Comparison of ENCODE assay signal across 20 cellular contexts in genomic region chr11:11589385-11589890, GRCh38. TPM values are rescaled to one million over a fixed set of nuclear protein-coding genes. Genes with fewer than 3 reads are reported as not detected.
"Had no signal": no experiment of that assay in that cellular context is flagged by ENCODE, and none has a peak within 500 bp of the region (broad histone marks: within the 10 kb centered on the region; RNA-seq: fewer than 3 reads in every experiment).

No MANE protein-coding gene starts in this region.

- DNase-seq: activated B cell treated with CpG ODN at 0.5 μM for 24 hours; activated CD4-positive, alpha-beta T cell treated with anti-CD3 and anti-CD28 coated beads, Interleukin-2, amount 10 ng/mL, durations not matched to agents 24 days and 14 days; activated CD8-positive, alpha-beta memory T cell treated with anti-CD3 and anti-CD28 coated beads for 24 hours; activated naive CD4-positive, alpha-beta T cell treated with Interleukin-2 at 50 U/mL for 16 hours; activated naive CD8-positive, alpha-beta T cell treated with anti-CD3 and anti-CD28 coated beads, Interleukin-2, amount 50 U/mL, for 24 hours; dermis blood vessel endothelial cell; esophagus squamous epithelium; foreskin fibroblast; posterior cingulate gyrus; stimulated activated CD4-positive, alpha-beta T cell treated with anti-CD3 and anti-CD28 coated beads, Interleukin-4, amount 100 ng/mL, for 4 hours; T-helper 17 cell; thyroid gland had no signal

- ATAC-seq: activated naive CD8-positive, alpha-beta T cell treated with anti-CD3 and anti-CD28 coated beads, Interleukin-2, amount 50 U/mL, for 24 hours; left lobe of liver; T-helper 17 cell had no signal

- H3K4me1 Mint-ChIP-seq: activated B cell treated with CpG ODN at 0.5 μM for 24 hours; activated naive CD8-positive, alpha-beta T cell treated with anti-CD3 and anti-CD28 coated beads, Interleukin-2, amount 50 U/mL, for 24 hours; central memory CD8-positive, alpha-beta T cell; memory B cell; T-helper 17 cell had no signal

- H3K4me3 ChIP-seq: esophagus squamous epithelium, right atrium auricular region, skin epidermis, thyroid gland, vagina had no signal

- H3K9me3 Mint-ChIP-seq: activated B cell treated with CpG ODN at 0.5 μM for 24 hours; activated CD4-positive, alpha-beta T cell treated with anti-CD3 and anti-CD28 coated beads, Interleukin-2, amount 10 ng/mL, durations not matched to agents 24 days and 14 days; activated naive CD8-positive, alpha-beta T cell treated with anti-CD3 and anti-CD28 coated beads, Interleukin-2, amount 50 U/mL, for 24 hours; central memory CD8-positive, alpha-beta T cell; memory B cell had no signal

- H3K27me3 ChIP-seq: esophagus squamous epithelium, right atrium auricular region, thyroid gland, vagina had no signal

- H3K27ac Mint-ChIP-seq: activated B cell treated with CpG ODN at 0.5 μM for 24 hours; activated CD4-positive, alpha-beta T cell treated with anti-CD3 and anti-CD28 coated beads, Interleukin-2, amount 10 ng/mL, durations not matched to agents 24 days and 14 days; activated naive CD8-positive, alpha-beta T cell treated with anti-CD3 and anti-CD28 coated beads, Interleukin-2, amount 50 U/mL, for 24 hours; memory B cell; T-helper 17 cell had no signal

- FAIRE-seq: endometrium, islet of Langerhans had no signal

- H3K36me3 Mint-ChIP-seq: memory B cell had no signal

- H3K27ac ChIP-seq: esophagus squamous epithelium, skin epidermis, thyroid gland, vagina had no signal

- H3K36me3 ChIP-seq: esophagus squamous epithelium, right atrium auricular region, thyroid gland, vagina had no signal

- H3K27me3 Mint-ChIP-seq: T-helper 17 cell had no signal

- H3K4me3 Mint-ChIP-seq: activated B cell treated with CpG ODN at 0.5 μM for 24 hours; activated CD4-positive, alpha-beta T cell treated with anti-CD3 and anti-CD28 coated beads, Interleukin-2, amount 10 ng/mL, durations not matched to agents 24 days and 14 days; activated naive CD8-positive, alpha-beta T cell treated with anti-CD3 and anti-CD28 coated beads, Interleukin-2, amount 50 U/mL, for 24 hours; central memory CD8-positive, alpha-beta T cell; memory B cell; T-helper 17 cell had no signal

- H3K9me3 ChIP-seq: esophagus squamous epithelium, right atrium auricular region, thyroid gland, vagina had no signal

RNA-seq across cellular contexts. Expression of gene GALNT18, which starts 32.4 kb away (rescaled TPM):
- total RNA-seq: activated B cell treated with CpG ODN at 0.5 μM for 24 hours, T-helper 17 cell had no signal
